17 cellular contexts compared by ENCODE assay signal in the genomic region with DNA sequence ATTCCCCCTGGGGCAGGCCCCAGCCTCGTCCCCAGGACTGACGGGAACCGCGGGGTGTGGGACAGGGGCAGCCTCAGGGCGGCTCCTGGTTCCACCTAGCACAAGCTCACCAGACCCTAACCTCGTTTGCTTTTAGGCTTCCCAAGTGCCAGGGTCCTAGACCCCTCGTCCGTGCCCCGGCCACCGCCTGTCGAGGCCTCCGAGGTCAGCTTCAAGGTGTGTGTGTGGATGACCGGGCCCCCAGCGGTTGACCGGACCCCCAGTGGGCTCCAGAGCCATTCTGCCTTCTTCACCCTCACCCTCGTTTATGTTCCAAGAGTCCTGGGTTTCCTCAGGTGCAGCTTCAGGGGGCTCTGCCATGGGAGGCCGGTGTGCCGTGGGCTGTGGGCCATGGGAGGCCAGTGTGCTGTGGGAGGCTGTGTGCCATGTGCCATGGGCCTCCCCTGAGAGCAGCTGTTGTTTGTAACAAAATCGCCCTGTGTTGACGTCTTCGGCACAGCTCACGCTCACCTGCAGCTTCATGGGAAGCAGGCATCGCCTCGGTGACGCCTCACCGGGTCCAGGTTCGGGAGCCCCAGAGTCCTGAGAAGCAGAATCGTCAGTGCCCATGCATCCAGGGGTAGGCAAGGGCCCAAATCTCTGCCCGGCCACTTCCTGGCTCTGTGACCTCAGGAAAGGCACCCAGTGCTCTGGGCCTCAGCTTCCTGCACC. TPM values are rescaled to one million over a fixed set of nuclear protein-coding genes. Genes with fewer than 3 reads are reported as not detected.
A peak's percentile ranks its signal among the peaks of the same experiment; 100 is the strongest.
DNase-seq lines count a peak whose midpoint lies in the region; ATAC-seq and TF ChIP-seq lines count a peak whose summit lies in the region.
"Had no signal": no experiment of that assay in that cellular context is flagged by ENCODE, and none has a peak within 500 bp of the region (broad histone marks: within the 10 kb centered on the region; RNA-seq: fewer than 3 reads in every experiment).

No MANE protein-coding gene starts in this region.

- no peaks in the 10 kb centered on the region for H3K36me3 ChIP-seq in aorta (ENCODE audit: control insufficient read depth in 1 of 2, insufficient read depth in 2 of 2, low read length in 1 of 2)
- H3K36me3 ChIP-seq: SJCRH30 had no signal

- no peak overlapping the region for H3K27ac Mint-ChIP-seq in chondrocyte (ENCODE audit: unreplicated experiment)
- no peak overlapping the region for H3K27ac Mint-ChIP-seq in natural killer cell treated with Interleukin-12 subunit alpha and Interleukin-12 subunit beta and Interleukin-15 and Interleukin-18, amount 100 ng/mL, for 72 hours

- H3K4me3 ChIP-seq in aorta (ENCODE audit: low read length in 2 of 2): no peak overlapping the region
- H3K4me3 ChIP-seq: mucosa of descending colon, SJCRH30 had no signal

- no peaks in the 10 kb centered on the region for H3K4me1 ChIP-seq in aorta (ENCODE audit: control insufficient read depth in 1 of 2, insufficient read depth in 2 of 2, low read length in 2 of 2)
- H3K4me1 ChIP-seq: SJCRH30 had no signal

- in situ Hi-C loops in G401 (cut with HindIII; ENCODE audit: low sequenced_read_pairs): no loop called here

- H3K4me3 Mint-ChIP-seq in chondrocyte (ENCODE audit: unreplicated experiment): no peak overlapping the region
- no peak overlapping the region for H3K4me3 Mint-ChIP-seq in natural killer cell treated with Interleukin-12 subunit alpha and Interleukin-12 subunit beta and Interleukin-15 and Interleukin-18, amount 100 ng/mL, for 72 hours

- H3K9me3 ChIP-seq in aorta (ENCODE audit: control insufficient read depth, low read length): no peaks in the 10 kb centered on the region
- H3K9me3 ChIP-seq: mucosa of descending colon, SJCRH30 had no signal

- ATAC-seq in natural killer cell treated with Interleukin-12 subunit alpha and Interleukin-12 subunit beta and Interleukin-15 and Interleukin-18, amount 100 ng/mL, for 72 hours: no peak
- no peak for ATAC-seq in aorta (ENCODE audit: low FRiP score)
- ATAC-seq: mucosa of descending colon had no signal

- H3K9me3 Mint-ChIP-seq in chondrocyte (ENCODE audit: low read depth): no peaks in the 10 kb centered on the region
- H3K9me3 Mint-ChIP-seq in natural killer cell treated with Interleukin-12 subunit alpha and Interleukin-12 subunit beta and Interleukin-15 and Interleukin-18, amount 100 ng/mL, for 72 hours: no peaks in the 10 kb centered on the region

- WGBS in aorta, 2 donors: 87 to 89% methylated on average over 29 of the region's 29 CpGs

- no peaks in the 10 kb centered on the region for H3K27me3 ChIP-seq in aorta (ENCODE audit: control insufficient read depth in 1 of 2, insufficient read depth in 2 of 2, low read length in 1 of 2)

- DNase-seq in stimulated activated CD4-positive, alpha-beta T cell treated with anti-CD3 and anti-CD28 coated beads, Interleukin-4, amount 100 ng/mL, for 24 hours: peak; percentile 1
- no peak for DNase-seq in stimulated activated CD4-positive, alpha-beta T cell treated with anti-CD3 and anti-CD28 coated beads, Interleukin-12 subunit alpha, Interleukin-12 subunit beta, amount 100 ng/mL, for 4 hours
- DNase-seq in chondrocyte (ENCODE audit: low spot score) (peak; percentile 83), aorta (peak; percentile 28 to 59), GM19238 (ENCODE audit: insufficient read length, low spot score) (no peak), G401 (ENCODE audit: low spot score) (no peak), AG08395 (ENCODE audit: low spot score) (no peak)
- peak; percentile 49 for DNase-seq in natural killer cell treated with Interleukin-12 subunit alpha and Interleukin-12 subunit beta and Interleukin-15 and Interleukin-18, amount 100 ng/mL, for 72 hours (ENCODE audit: low spot score)
- DNase-seq: activated CD4-positive, alpha-beta T cell treated with anti-CD3 and anti-CD28 coated beads, Interleukin-2, amount 50 U/mL, for 1 hour; amygdala; mucosa of descending colon; NCI-H1417 treated with DMSO at 0.1 percent for 48 hours; SJCRH30; stimulated activated CD4-positive, alpha-beta T cell treated with anti-CD3 and anti-CD28 coated beads, Interleukin-15, amount 100 ng/mL, for 24 hours; T1000 had no signal

- TF ChIP-seq CTCF in chondrocyte (IDR thresholded peaks at IDR 0.05): no peak

- no peaks in the 10 kb centered on the region for H3K36me3 Mint-ChIP-seq in chondrocyte (ENCODE audit: low read depth)
- no peaks in the 10 kb centered on the region for H3K36me3 Mint-ChIP-seq in natural killer cell treated with Interleukin-12 subunit alpha and Interleukin-12 subunit beta and Interleukin-15 and Interleukin-18, amount 100 ng/mL, for 72 hours

- H3K4me1 Mint-ChIP-seq in chondrocyte (ENCODE audit: low read depth): peaks cover 10% of the 10 kb centered on the region
- H3K4me1 Mint-ChIP-seq in natural killer cell treated with Interleukin-12 subunit alpha and Interleukin-12 subunit beta and Interleukin-15 and Interleukin-18, amount 100 ng/mL, for 72 hours (ENCODE audit: low read depth in 2 of 2): peaks cover 0 to 2% of the 10 kb centered on the region in 2 donors

- peaks cover 10% of the 10 kb centered on the region for H3K27me3 Mint-ChIP-seq in chondrocyte (ENCODE audit: low read depth)
- H3K27me3 Mint-ChIP-seq in natural killer cell treated with Interleukin-12 subunit alpha and Interleukin-12 subunit beta and Interleukin-15 and Interleukin-18, amount 100 ng/mL, for 72 hours: peaks cover 2 to 10% of the 10 kb centered on the region in 2 donors

- no peak overlapping the region for H3K27ac ChIP-seq in aorta (ENCODE audit: low read depth in 1 of 2, low read length in 2 of 2)
- H3K27ac ChIP-seq: epithelial cell of prostate, SJCRH30 had no signal

- intact Hi-C loops in aorta (cut with DNase I): loop anchor here in 1 of 2 donors (10.0 kb wide), 3 partner anchors 230 to 710 kb away; no protein-coding TSS in a partner anchor

RNA-seq across cellular contexts. Expression of gene HMX1, which starts 43.0 kb away (rescaled TPM):
- total RNA-seq in chondrocyte (3.7 TPM in 1 of 3 replicates, not detected in the others), aorta (not detected)
- total RNA-seq in natural killer cell treated with Interleukin-12 subunit alpha and Interleukin-12 subunit beta and Interleukin-15 and Interleukin-18, amount 100 ng/mL, for 72 hours: not detected
- polyA plus RNA-seq in aorta: not detected
- 0.80 TPM in 1 of 2 replicates, not detected in the other for total RNA-seq in G401 (2014; rRNA removed; shearing (Covaris generic))
- total RNA-seq: SJCRH30 had no signal
- polyA plus RNA-seq: keratinocyte had no signal

Comparison
In these comparisons a context has a peak if more than half of its experiments do, and no peak if none do; other contexts are left out.
1. DNase-seq: peak in stimulated activated CD4-positive, alpha-beta T cell treated with anti-CD3 and anti-CD28 coated beads, Interleukin-4, amount 100 ng/mL, for 24 hours (single experiment), chondrocyte (single experiment), natural killer cell treated with Interleukin-12 subunit alpha and Interleukin-12 subunit beta and Interleukin-15 and Interleukin-18, amount 100 ng/mL, for 72 hours (single experiment) and aorta (2 of 2); none in stimulated activated CD4-positive, alpha-beta T cell treated with anti-CD3 and anti-CD28 coated beads, Interleukin-12 subunit alpha, Interleukin-12 subunit beta, amount 100 ng/mL, for 4 hours (single experiment), GM19238 (single experiment), G401 (single experiment) and AG08395 (single experiment).